In genomic region chr15:65028921-65029735, GRCh38 we compare ENCODE assay signal across 8 cellular contexts. TPM values are rescaled to one million over a fixed set of nuclear protein-coding genes. Genes with fewer than 3 reads are reported as not detected.
DNase-seq lines count a peak whose midpoint lies in the region; ATAC-seq lines count a peak whose summit lies in the region.

TSS of gene MTFMT (minus strand) at chr15:65029639. CDS start at chr15:65029613, 26 bp downstream.

- DNase-seq in NCI-H2029 (lab: John Stamatoyannopoulos, UW) (peak; percentile 7), NCI-H2029 treated with DMSO at 0.1 percent for 48 hours (lab: John Stamatoyannopoulos, UW) (no peak), NCI-H345 treated with DMSO at 0.1 percent for 48 hours (lab: John Stamatoyannopoulos, UW; ENCODE audit: unreplicated experiment) (peak; percentile 33), cerebellum (ENCODE audit: low spot score) (peak; percentile 97), kidney glomerular epithelial cell (lab: John Stamatoyannopoulos, UW) (peak; percentile 79)
- peak; percentile 88 for DNase-seq in activated CD4-positive, alpha-beta T cell treated with anti-CD3 and anti-CD28 coated beads for 1 hour
- peak; percentile 98 for DNase-seq in stimulated activated CD4-positive, alpha-beta T cell treated with anti-CD3 and anti-CD28 coated beads, Interleukin-15, amount 100 ng/mL, for 24 hours

- ATAC-seq in HG02973 (IDR thresholded peaks at IDR 0.05; ENCODE audit: unreplicated experiment) = peak; percentile 68

RNA-seq across cellular contexts. Expression of gene MTFMT, which starts in this region (rescaled TPM):
- total RNA-seq in cerebellum = 20.4 TPM
